8 cellular contexts compared by ENCODE assay signal in the genomic region with DNA sequence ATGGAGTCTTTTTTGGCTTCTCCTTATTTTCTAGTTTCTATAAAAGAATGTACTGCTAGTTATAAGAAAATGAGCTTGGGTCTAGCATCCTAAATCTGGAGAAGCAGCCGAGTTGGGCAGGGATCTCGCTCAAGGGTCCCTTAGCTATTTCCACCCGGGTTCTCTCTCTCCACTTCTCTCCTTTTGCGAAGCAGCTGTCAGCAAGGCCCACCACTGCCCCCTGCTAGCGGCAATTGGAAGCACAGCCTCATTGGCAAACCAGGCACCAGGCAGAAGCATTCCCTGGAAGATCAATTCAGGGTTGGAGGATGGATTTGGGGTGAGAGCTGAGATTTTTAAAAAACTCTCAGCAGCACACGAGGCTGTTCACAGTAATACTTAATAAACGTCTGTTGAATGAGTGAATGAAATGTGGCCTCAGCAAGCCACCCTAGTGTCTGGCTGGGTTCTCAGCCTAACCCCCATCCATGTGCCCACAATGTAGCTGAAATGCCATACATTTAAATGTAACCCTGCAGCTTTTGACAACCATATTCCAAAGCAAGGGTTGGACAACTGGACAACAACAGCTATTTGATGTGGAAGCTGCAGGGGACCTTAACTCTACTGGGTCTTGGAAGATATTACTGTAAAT. TPM values are rescaled to one million over a fixed set of nuclear protein-coding genes. Genes with fewer than 3 reads are reported as not detected.
DNase-seq lines count a peak whose midpoint lies in the region; TF ChIP-seq lines count a peak whose summit lies in the region.

No MANE protein-coding gene starts in this region.

- TF ChIP-seq CTCF in GM13977 (IDR thresholded peaks at IDR 0.05; ENCODE audit: extremely low read depth, insufficient read depth, missing control alignments) (peak; percentile 95), prostate gland (IDR thresholded peaks at IDR 0.05) (peak; percentile 72 to 93 (median 82)), vagina (IDR thresholded peaks at IDR 0.05) (peak; percentile 88 to 97 (median 91))

- H3K9me3 Mint-ChIP-seq in activated naive CD8-positive, alpha-beta T cell (ENCODE audit: low read depth) = no peaks in the 10 kb centered on the region

- H3K27ac ChIP-seq in prostate gland (no peak overlapping the region), vagina (peak overlapping the region; percentile 43)

- H3K27ac Mint-ChIP-seq in activated naive CD8-positive, alpha-beta T cell = peak overlapping the region; percentile 5

- H3K27me3 ChIP-seq in prostate gland (replicated peaks; ENCODE audit: insufficient read depth) (no peaks in the 10 kb centered on the region), vagina (no peaks in the 10 kb centered on the region)

- DNase-seq in 8988T (peak; percentile 66), GM13977 (ENCODE audit: low spot score) (peak; percentile 59), Kasumi-1 (lab: John Stamatoyannopoulos, UW) (peak; percentile 73), SW480 (ENCODE audit: low spot score) (peak; percentile 64), cardiac septum (ENCODE audit: low spot score) (peak; percentile 92), prostate gland (ENCODE audit: low spot score) (peak; percentile 61), vagina (ENCODE audit: extremely low spot score in 2 of 2) (no peak)

- 9% methylated on average over 7 of the region's 7 CpGs for WGBS in prostate gland

- peaks cover 9% of the 10 kb centered on the region for H3K4me1 Mint-ChIP-seq in activated naive CD8-positive, alpha-beta T cell (ENCODE audit: low read depth)

- in situ Hi-C loops in GM13977 (cut with MboI; ENCODE audit: low pct_unique_long_range_greater_than_20kb, low sequenced_read_pairs, unreplicated experiment) = loop anchor here (5.0 kb wide), 1 partner anchor 63 kb away; no protein-coding TSS in a partner anchor

- H3K9me3 ChIP-seq in prostate gland (no peaks in the 10 kb centered on the region), vagina (no peaks in the 10 kb centered on the region)

- no peaks in the 10 kb centered on the region for H3K27me3 Mint-ChIP-seq in activated naive CD8-positive, alpha-beta T cell

- TF ChIP-seq POLR2A in prostate gland (IDR thresholded peaks at IDR 0.05) (no peak), vagina (IDR thresholded peaks at IDR 0.05) (no peak)

- H3K4me3 ChIP-seq in prostate gland (no peak overlapping the region), vagina (no peak overlapping the region)

- no peaks in the 10 kb centered on the region for H3K36me3 ChIP-seq in prostate gland
- H3K36me3 ChIP-seq in vagina = peaks cover 0 to 33% of the 10 kb centered on the region in 2 donors

- no peaks in the 10 kb centered on the region for H3K4me1 ChIP-seq in prostate gland (replicated peaks)
- H3K4me1 ChIP-seq in vagina = no peaks in the 10 kb centered on the region

- no peak overlapping the region for H3K4me3 Mint-ChIP-seq in activated naive CD8-positive, alpha-beta T cell

- H3K36me3 Mint-ChIP-seq in activated naive CD8-positive, alpha-beta T cell = peaks cover 2% of the 10 kb centered on the region

- intact Hi-C loops in cardiac septum (cut with DNase I) = loop anchor here (1.0 kb wide), 1 partner anchor 64 kb away; no protein-coding TSS in a partner anchor
- intact Hi-C loops in prostate gland (cut with DNase I) = loop anchor here (5.0 kb wide), 1 partner anchor 113 kb away; no protein-coding TSS in a partner anchor
- intact Hi-C loops in vagina (cut with DNase I) = loop anchor here (5.0 kb wide), 1 partner anchor 63 kb away; no protein-coding TSS in a partner anchor

RNA-seq across cellular contexts. Expression of gene TNIP1, which starts 34.6 kb away (rescaled TPM):
- total RNA-seq in cardiac septum (110 TPM), prostate gland (10 to 100 TPM; 61.9 to 81.6 TPM), vagina (92.6 TPM)

RNA-seq across cellular contexts. Expression of gene ANXA6, which starts 42.2 kb away (rescaled TPM):
- total RNA-seq in cardiac septum (257 TPM), prostate gland (100 to 1,000 TPM in 1 of 2 donors, 10 to 100 TPM in 1; 85.7 to 184 TPM), vagina (190 TPM)

Comparison
In these comparisons a context has a peak if more than half of its experiments do, and no peak if none do; other contexts are left out.
1. DNase-seq: peak in 8988T (single experiment), GM13977 (single experiment), Kasumi-1 (2 of 2), SW480 (single experiment), cardiac septum (single experiment) and prostate gland (single experiment); none in vagina (0 of 2).
2. Peak in every context shown above with its lines, with median percentiles within 50 percentile points of each other: CTCF ChIP-seq.